8 cellular contexts compared by ENCODE assay signal in the genomic region with DNA sequence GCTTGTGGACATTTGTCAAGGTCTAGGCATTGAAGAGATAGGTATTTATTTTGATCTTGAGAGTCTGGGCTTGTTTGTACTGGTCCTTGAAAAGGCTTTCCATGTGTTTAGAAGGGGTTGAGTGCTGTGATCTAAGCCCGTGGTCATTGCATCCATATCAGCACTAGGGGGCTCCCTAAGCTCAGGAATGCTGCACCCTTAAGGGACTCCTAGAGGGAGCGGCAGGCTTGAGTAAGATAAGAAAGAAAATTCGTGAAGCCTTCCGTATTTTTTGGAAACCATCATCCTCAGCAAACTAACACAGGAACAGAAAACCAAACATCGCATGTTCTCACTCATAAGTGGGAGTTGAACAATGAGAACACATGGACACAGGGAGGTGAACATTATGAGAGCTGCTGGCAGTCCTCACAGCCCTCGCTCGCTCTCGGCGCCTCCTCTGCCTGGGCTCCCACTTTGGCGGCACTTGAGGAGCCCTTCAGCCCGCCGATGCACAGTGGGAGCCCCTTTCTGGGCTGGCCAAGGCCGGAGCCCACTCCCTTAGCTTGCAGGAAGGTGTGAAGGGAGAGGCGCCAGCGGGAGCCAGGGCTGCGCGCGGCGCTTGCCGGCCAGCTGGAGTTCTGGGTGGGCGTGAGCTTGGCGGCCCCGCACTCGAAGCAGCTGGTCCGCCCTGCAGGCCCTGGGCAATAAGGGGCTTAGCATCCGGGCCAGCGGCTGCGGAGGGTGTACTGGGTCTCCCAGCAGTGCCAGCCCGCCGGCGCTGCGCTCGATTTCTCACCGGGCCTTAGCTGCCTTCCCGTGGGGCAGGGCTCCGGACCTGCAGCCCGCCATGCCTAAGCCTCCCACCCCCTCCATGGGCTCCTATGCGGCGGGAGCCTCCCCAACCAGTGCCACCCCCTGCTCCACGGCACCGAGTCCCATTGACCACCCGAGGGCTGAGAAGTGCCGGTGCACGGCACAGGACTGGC.
DNase-seq lines count a peak whose midpoint lies in the region; ATAC-seq, FAIRE-seq and TF ChIP-seq lines count a peak whose summit lies in the region.
"Not testable (repeated sequence)": the region's sequence is repeated elsewhere in the genome, so short reads cannot be mapped to it uniquely, and the experiment has no call there.

No MANE protein-coding gene starts in this region.

- TF ChIP-seq CTCF in Caco-2 (IDR thresholded peaks at IDR 0.05; ENCODE audit: insufficient read depth in 1 of 2, low read depth in 1 of 2, low read length in 1 of 2, severe bottlenecking in 1 of 2, unreplicated experiment in 1 of 2) (peak; percentile 39 to 58), HCT116 (IDR thresholded peaks at IDR 0.05 in 2 of 3, conservative IDR thresholded peaks at IDR 0.05 in 1 of 3; ENCODE audit: borderline replicate concordance in 1 of 3, insufficient read depth in 1 of 3, low read depth in 2 of 3, low read length in 2 of 3) (peak; percentile 59 to 79 (median 77); a peak in 5 of 6 replicates), OCI-LY3 (IDR thresholded peaks at IDR 0.05; ENCODE audit: low read depth, low read length) (peak; percentile 35), cardiac muscle cell (IDR thresholded peaks at IDR 0.05; ENCODE audit: low read depth, low read length) (peak; percentile 20), osteoblast (IDR thresholded peaks at IDR 0.05; ENCODE audit: extremely low read depth, low read depth, low read length) (peak; percentile 8)

- H3K36me3 ChIP-seq in Caco-2 (ENCODE audit: control insufficient read depth, insufficient read depth, low read length); HCT116 (ENCODE audit: control insufficient read depth in 1 of 2, insufficient read depth in 2 of 2, low read length in 2 of 2); OCI-LY3 (replicated peaks; ENCODE audit: low read depth, low read length); cardiac muscle cell; osteoblast (ENCODE audit: insufficient read depth, low read length): not testable (repeated sequence)

- not testable (repeated sequence) for BruUV-seq in Caco-2 (replicated peaks; lab: Mats Ljungman, UMichigan); HCT116 (replicated peaks; lab: Mats Ljungman, UMichigan)

- not testable (repeated sequence) for H3K4me1 ChIP-seq in Caco-2; HCT116 (ENCODE audit: control insufficient read depth in 1 of 2, insufficient read depth in 2 of 2, low read length in 2 of 2); OCI-LY3 (ENCODE audit: low read length); cardiac muscle cell (ENCODE audit: low read depth); osteoblast (ENCODE audit: insufficient read depth, low read length)

- not testable (repeated sequence) for H3K27ac ChIP-seq in HCT116 (ENCODE audit: low read depth, low read length); OCI-LY3 (ENCODE audit: low read length); cardiac muscle cell; osteoblast (ENCODE audit: low read depth, low read length)

- TF ChIP-seq POLR2A in HCT116 (IDR thresholded peaks at IDR 0.05; ENCODE audit: borderline replicate concordance, extremely low read depth, insufficient read depth, insufficient read length), result not testable (repeated sequence)

- H3K27me3 ChIP-seq in Caco-2 (replicated peaks; ENCODE audit: control insufficient read depth, insufficient read depth, low read length); HCT116 (ENCODE audit: insufficient read depth, low read length); OCI-LY3 (ENCODE audit: low read depth, low read length); cardiac muscle cell; osteoblast (ENCODE audit: insufficient read depth, low read length): not testable (repeated sequence)

- DNase-seq in Caco-2 (peak; percentile 40 to 59), GM18507 (ENCODE audit: extremely low spot score, insufficient read length, low read depth) (peak; percentile 1), HCT116 (ENCODE audit: low read depth, low spot score) (peak; percentile 48), astrocyte of the hippocampus (ENCODE audit: low read depth, low spot score) (peak; percentile 4), cardiac muscle cell (ENCODE audit: low read depth in 1 of 2, low spot score in 1 of 2) (peak in 1 of 2 donors; percentile 34), osteoblast (ENCODE audit: insufficient read length, low spot score, missing footprints) (peak; percentile 85)

- H4K20me1 ChIP-seq in HCT116 (ENCODE audit: insufficient read depth); OCI-LY3 (ENCODE audit: insufficient read depth, low read length); osteoblast (ENCODE audit: insufficient read depth, low read length): not testable (repeated sequence)

- not testable (repeated sequence) for FAIRE-seq in GM18507 (lab: Jason Lieb, UNC)

- TF ChIP-seq RAD21 in HCT116 (IDR thresholded peaks at IDR 0.05; ENCODE audit: low read depth) (peak; percentile 84), Ishikawa (IDR thresholded peaks at IDR 0.05; ENCODE audit: low read depth) (peak; percentile 89)

- H3K36me3 Mint-ChIP-seq in Caco-2 (ENCODE audit: insufficient read depth, unreplicated experiment), result not testable (repeated sequence)

- TF ChIP-seq EP300 in Ishikawa (IDR thresholded peaks at IDR 0.05; ENCODE audit: borderline replicate concordance), result not testable (repeated sequence)

- H2AFZ ChIP-seq in HCT116 (ENCODE audit: low read depth, low read length, poor library complexity, severe bottlenecking), result peak overlapping the region; percentile 32
- not testable (repeated sequence) for H2AFZ ChIP-seq in OCI-LY3 (ENCODE audit: low read depth, low read length); osteoblast (ENCODE audit: low read length)

- H3K4me2 ChIP-seq in HCT116 (ENCODE audit: low read length); OCI-LY3 (ENCODE audit: low read length); osteoblast (ENCODE audit: insufficient read depth, low read length): not testable (repeated sequence)

- RAD21 ChIA-PET in HCT116 (lab: Charles Lee; ENCODE audit: low non-redundant PET in 1 of 2, low total read pairs in 2 of 2, uncharacterized antibody in 2 of 2, unreplicated experiment in 2 of 2), result not testable (repeated sequence)

- not testable (repeated sequence) for H3K9ac ChIP-seq in HCT116 (ENCODE audit: low read length); OCI-LY3 (ENCODE audit: low read length)

- H3K9me3 Mint-ChIP-seq in Caco-2 (ENCODE audit: unreplicated experiment), result not testable (repeated sequence)

- H3K79me2 ChIP-seq in HCT116 (ENCODE audit: insufficient read depth, low read length); OCI-LY3 (ENCODE audit: low read length); osteoblast (ENCODE audit: insufficient read depth, low read length): not testable (repeated sequence)

- not testable (repeated sequence) for H3K9me2 ChIP-seq in HCT116 (ENCODE audit: insufficient read depth)

- not testable (repeated sequence) for H3K4me3 ChIP-seq in Caco-2 (ENCODE audit: low read depth, low read length); HCT116 (replicated peaks in 1 of 2; ENCODE audit: low read depth in 1 of 2, low read length in 2 of 2); OCI-LY3 (ENCODE audit: low read length); cardiac muscle cell; osteoblast (ENCODE audit: insufficient read depth, low read length)

- H3K9me3 ChIP-seq in Caco-2; HCT116 (ENCODE audit: control insufficient read depth in 1 of 2, insufficient read depth in 1 of 2, low read depth in 1 of 2, low read length in 2 of 2); OCI-LY3 (ENCODE audit: insufficient read depth, low read length); cardiac muscle cell (ENCODE audit: low read depth); osteoblast (ENCODE audit: low read depth, low read length): not testable (repeated sequence)

- intact Hi-C loops in Caco-2 (cut with micrococcal nuclease; ENCODE audit: unreplicated experiment) (loop anchor here (1.0 to 10.0 kb wide), 9 partner anchors 79 to 1205 kb away; no protein-coding TSS in a partner anchor), HCT116 (cut with micrococcal nuclease) (loop anchor here (1.0 to 10.0 kb wide), 6 partner anchors 127 to 1137 kb away; no protein-coding TSS in a partner anchor)

- H3K27ac Mint-ChIP-seq in Caco-2 (ENCODE audit: unreplicated experiment), result not testable (repeated sequence)

- not testable (repeated sequence) for H3K4me1 Mint-ChIP-seq in Caco-2 (ENCODE audit: low read depth, unreplicated experiment)

- peak; percentile 100 for ATAC-seq in HCT116

- not testable (repeated sequence) for H3K4me3 Mint-ChIP-seq in Caco-2 (ENCODE audit: unreplicated experiment)

- H3K27me3 Mint-ChIP-seq in Caco-2 (ENCODE audit: insufficient read depth, unreplicated experiment), result not testable (repeated sequence)

- POLR2A ChIA-PET in Caco-2 (lab: Charles Lee); HCT116 (lab: Charles Lee): not testable (repeated sequence)

- CTCF ChIA-PET in Caco-2 (lab: Charles Lee), result interaction anchor here (0.6 to 1.0 kb wide), 2 partner anchors 129 to 843 kb away, joined by 3 to 4 read pairs; no protein-coding TSS in a partner anchor
- CTCF ChIA-PET in HCT116 (lab: Charles Lee), result interaction anchor here (0.5 to 1.9 kb wide), 5 partner anchors 16 to 1205 kb away, joined by 3 to 6 read pairs (median 4); no protein-coding TSS in a partner anchor

Comparison
In these comparisons a context has a peak if more than half of its experiments do, and no peak if none do; other contexts are left out.
1. CTCF ChIP-seq: peak in every context shown above with its lines; median percentile 77 in HCT116; 48 in Caco-2; 35 in OCI-LY3; 20 in cardiac muscle cell; 8 in osteoblast.